14 cellular contexts compared by ENCODE assay signal in the genomic region with DNA sequence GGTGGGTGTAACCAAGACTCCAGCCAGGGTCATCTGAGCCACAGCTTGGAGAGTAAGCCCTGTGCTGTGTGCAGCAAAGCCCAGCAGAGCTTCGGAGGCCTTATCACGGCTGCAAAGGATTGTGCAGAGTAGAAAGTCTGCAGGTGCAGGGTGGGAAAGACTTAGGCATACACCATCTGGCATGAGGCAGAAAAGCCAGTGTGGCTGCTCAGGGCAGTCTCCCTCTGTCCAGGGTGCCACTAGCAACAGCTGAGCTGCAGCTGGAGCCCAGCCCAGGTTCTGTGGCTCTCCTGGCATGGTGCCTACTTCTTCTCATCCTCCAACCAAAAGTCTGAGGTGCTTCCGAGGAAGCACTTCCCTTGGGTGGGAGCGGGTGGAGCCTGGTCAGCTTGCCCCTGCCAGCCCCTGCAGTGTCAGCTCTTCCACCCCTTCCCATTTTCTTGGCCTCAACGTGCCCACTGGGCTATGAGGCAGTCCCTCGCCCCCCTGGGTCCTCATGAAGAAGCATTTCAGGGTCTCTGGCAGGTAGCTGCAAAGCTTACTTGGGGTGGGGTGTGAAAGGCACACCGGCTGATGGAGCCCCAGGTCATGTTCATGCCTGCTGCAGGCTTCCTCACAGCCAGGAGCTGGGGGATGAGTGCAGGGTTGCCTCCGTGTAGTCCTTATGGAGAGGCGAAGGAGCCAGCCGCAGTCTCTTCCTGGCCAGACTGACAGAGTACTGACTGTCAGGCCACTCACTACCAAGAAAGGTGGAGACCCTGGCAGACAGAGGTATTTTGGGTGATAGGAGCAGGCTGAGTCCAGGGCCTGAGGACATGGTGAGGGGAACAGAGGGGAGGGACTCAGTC. TPM values are rescaled to one million over a fixed set of nuclear protein-coding genes. Genes with fewer than 3 reads are reported as not detected.
DNase-seq lines count a peak whose midpoint lies in the region; ATAC-seq, FAIRE-seq and TF ChIP-seq lines count a peak whose summit lies in the region.
"Had no signal": no experiment of that assay in that cellular context is flagged by ENCODE, and none has a peak within 500 bp of the region (broad histone marks: within the 10 kb centered on the region; RNA-seq: fewer than 3 reads in every experiment).

No MANE protein-coding gene starts in this region.

- no peaks in the 10 kb centered on the region for H3K36me3 Mint-ChIP-seq in MCF 10A (ENCODE audit: insufficient read depth, unreplicated experiment)

- no peak overlapping the region for H3K27ac ChIP-seq in breast epithelium
- H3K27ac ChIP-seq: parathyroid adenoma had no signal

- intact Hi-C loops in MCF 10A (cut with micrococcal nuclease) = no loop called here
- intact Hi-C loops in breast epithelium (cut with DNase I; ENCODE audit: low total_unique reads) = no loop called here

- no peaks in the 10 kb centered on the region for H3K36me3 ChIP-seq in breast epithelium

- CTCF ChIA-PET in MCF 10A (lab: Yijun Ruan, JAX) = interaction anchor here (1.2 kb wide), 1 partner anchor 37 kb away, joined by 3 read pairs; no protein-coding TSS in a partner anchor

- no peak for FAIRE-seq in urothelium cell line (lab: Jason Lieb, UNC)

- H3K9me3 ChIP-seq in breast epithelium = no peaks in the 10 kb centered on the region

- H3K27me3 ChIP-seq in breast epithelium = peaks cover 0 to 70% of the 10 kb centered on the region in 2 donors

- H3K27me3 Mint-ChIP-seq in MCF 10A (ENCODE audit: insufficient read depth, unreplicated experiment) = peaks cover 58% of the 10 kb centered on the region

- no peak for ATAC-seq in GM18519 (IDR thresholded peaks at IDR 0.05; ENCODE audit: low FRiP score, unreplicated experiment)
- ATAC-seq in GM18909 (IDR thresholded peaks at IDR 0.05; ENCODE audit: poor library complexity, unreplicated experiment) = no peak
- ATAC-seq: activated CD8-positive, alpha-beta T cell treated with anti-CD3 and anti-CD28 coated beads, Interleukin-2, amount 10 ng/mL, durations not matched to agents 7 days and 5 days had no signal

- no TSS peak for BruUV-seq in MCF 10A (replicated peaks; lab: Mats Ljungman, UMichigan)

- DNase-seq in MCF 10A (ENCODE audit: unreplicated experiment) (peak; percentile 68), breast epithelium (ENCODE audit: low spot score in 2 of 2) (no peak), NCI-H2196 (lab: John Stamatoyannopoulos, UW; ENCODE audit: unreplicated experiment) (peak; percentile 87), cerebellar cortex (ENCODE audit: low spot score) (peak; percentile 26), urothelium cell line (ENCODE audit: low spot score) (peak; percentile 74), occipital lobe (lab: John Stamatoyannopoulos, UW) (no peak)
- DNase-seq: activated CD8-positive, alpha-beta T cell treated with anti-CD3 and anti-CD28 coated beads, Interleukin-2, amount 10 ng/mL, durations not matched to agents 7 days and 5 days; activated naive CD8-positive, alpha-beta T cell treated with anti-CD3 and anti-CD28 coated beads, Interleukin-2, amount 10 ng/mL, durations not matched to agents 7 days and 5 days; GDM1; NCI-H2227 treated with DMSO at 0.1 percent for 48 hours had no signal

- POLR2A ChIA-PET in MCF 10A (lab: Yijun Ruan, JAX) = no interaction called here

- H3K4me1 ChIP-seq in breast epithelium = no peaks in the 10 kb centered on the region

- no peak overlapping the region for H3K4me3 ChIP-seq in breast epithelium

- H3K4me3 Mint-ChIP-seq in MCF 10A (ENCODE audit: unreplicated experiment) = no peak overlapping the region
- H3K4me3 Mint-ChIP-seq: activated CD8-positive, alpha-beta T cell treated with anti-CD3 and anti-CD28 coated beads, Interleukin-2, amount 10 ng/mL, durations not matched to agents 7 days and 5 days; activated naive CD8-positive, alpha-beta T cell treated with anti-CD3 and anti-CD28 coated beads, Interleukin-2, amount 10 ng/mL, durations not matched to agents 7 days and 5 days had no signal

- TF ChIP-seq CTCF in MCF 10A (IDR thresholded peaks at IDR 0.05; ENCODE audit: unreplicated experiment) (no peak), breast epithelium (IDR thresholded peaks at IDR 0.05) (no peak)

- no peak for TF ChIP-seq POLR2A in breast epithelium (IDR thresholded peaks at IDR 0.05)

- H3K4me1 Mint-ChIP-seq in MCF 10A (ENCODE audit: insufficient read depth, unreplicated experiment) = no peaks in the 10 kb centered on the region
- H3K4me1 Mint-ChIP-seq: activated naive CD8-positive, alpha-beta T cell treated with anti-CD3 and anti-CD28 coated beads, Interleukin-2, amount 10 ng/mL, durations not matched to agents 7 days and 5 days had no signal

- no peaks in the 10 kb centered on the region for H3K9me3 Mint-ChIP-seq in MCF 10A (ENCODE audit: unreplicated experiment)
- H3K9me3 Mint-ChIP-seq: activated naive CD8-positive, alpha-beta T cell treated with anti-CD3 and anti-CD28 coated beads, Interleukin-2, amount 10 ng/mL, durations not matched to agents 7 days and 5 days had no signal

- H3K27ac Mint-ChIP-seq in MCF 10A (ENCODE audit: low read depth, unreplicated experiment) = no peak overlapping the region
- H3K27ac Mint-ChIP-seq: activated CD8-positive, alpha-beta T cell treated with anti-CD3 and anti-CD28 coated beads, Interleukin-2, amount 10 ng/mL, durations not matched to agents 7 days and 5 days; activated naive CD8-positive, alpha-beta T cell treated with anti-CD3 and anti-CD28 coated beads, Interleukin-2, amount 10 ng/mL, durations not matched to agents 7 days and 5 days had no signal

RNA-seq across cellular contexts. Expression of a gene that starts 4.8 kb away (rescaled TPM):
- total RNA-seq in MCF 10A (2022) = not detected in 2 replicates
- not detected for total RNA-seq in breast epithelium
- 32.8 TPM for total RNA-seq in occipital lobe
- total RNA-seq: activated CD8-positive, alpha-beta T cell treated with anti-CD3 and anti-CD28 coated beads, Interleukin-2, amount 10 ng/mL, durations not matched to agents 7 days and 5 days; activated naive CD8-positive, alpha-beta T cell treated with anti-CD3 and anti-CD28 coated beads, Interleukin-2, amount 10 ng/mL, durations not matched to agents 7 days and 5 days; liver had no signal

RNA-seq across cellular contexts. Expression of a gene that starts 31.3 kb away (rescaled TPM):
- total RNA-seq in MCF 10A (2022) (not detected in 2 replicates), breast epithelium (not detected), occipital lobe (0.31 TPM)
- total RNA-seq: activated CD8-positive, alpha-beta T cell treated with anti-CD3 and anti-CD28 coated beads, Interleukin-2, amount 10 ng/mL, durations not matched to agents 7 days and 5 days; activated naive CD8-positive, alpha-beta T cell treated with anti-CD3 and anti-CD28 coated beads, Interleukin-2, amount 10 ng/mL, durations not matched to agents 7 days and 5 days; liver had no signal

Comparison
In these comparisons a context has a peak if more than half of its experiments do, and no peak if none do; other contexts are left out.
1. DNase-seq: peak in MCF 10A (single experiment), NCI-H2196 (single experiment), cerebellar cortex (single experiment) and urothelium cell line (single experiment); none in breast epithelium (0 of 2) and occipital lobe (single experiment).
2. RNA of a gene that starts 4.8 kb away (total RNA-seq): 32.8 TPM in occipital lobe (single experiment); not detected in MCF 10A and not detected in breast epithelium; every median in the first group is over 10 times any median in the second.